Comparison of ENCODE assay signal across 16 cellular contexts in the genomic region with DNA sequence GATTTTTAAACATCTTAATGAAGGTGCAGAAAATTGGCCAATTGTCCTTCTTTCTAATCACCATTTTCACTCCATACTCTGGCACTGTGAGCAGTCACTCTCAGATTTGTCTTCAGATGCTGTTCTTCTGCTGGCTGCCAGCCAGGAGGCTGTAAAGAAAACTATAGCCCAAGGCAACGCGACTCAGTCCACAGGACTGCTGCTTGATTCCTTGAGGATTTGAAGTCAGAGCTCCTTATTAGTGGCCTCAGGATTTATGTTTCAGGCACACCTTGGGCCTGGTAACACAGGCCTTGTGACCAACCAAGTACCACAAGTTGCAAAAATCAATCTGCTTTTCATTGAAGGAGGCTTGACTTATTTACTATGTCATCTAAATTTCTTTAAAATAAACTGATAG.
A peak's percentile ranks its signal among the peaks of the same experiment; 100 is the strongest.
DNase-seq lines count a peak whose midpoint lies in the region; ATAC-seq and TF ChIP-seq lines count a peak whose summit lies in the region.
"Had no signal": no experiment of that assay in that cellular context is flagged by ENCODE, and none has a peak within 500 bp of the region (broad histone marks: within the 10 kb centered on the region; RNA-seq: fewer than 3 reads in every experiment).

No MANE protein-coding gene starts in this region.

- no peak overlapping the region for H3K4me3 Mint-ChIP-seq in activated CD4-positive, alpha-beta memory T cell treated with anti-CD3 and anti-CD28 coated beads for 36 hours
- H3K4me3 Mint-ChIP-seq: activated naive CD4-positive, alpha-beta T cell treated with anti-CD3 and anti-CD28 coated beads, Interleukin-2, amount 10 ng/mL, durations not matched to agents 7 days and 5 days; CD14-positive monocyte; immature natural killer cell; stimulated activated naive CD8-positive, alpha-beta T cell treated with anti-CD3 and anti-CD28 coated beads, Interleukin-15, Interleukin-2, amounts not matched to agents 100 ng/mL and 50 ng/mL, for 24 hours had no signal

- no peak overlapping the region for H3K9ac ChIP-seq in NT2/D1 (ENCODE audit: insufficient read length, low read depth)
- no peak overlapping the region for H3K9ac ChIP-seq in parathyroid adenoma

- DNase-seq in GM04504 (ENCODE audit: low read depth), result peak; percentile 10
- DNase-seq in NT2/D1 (ENCODE audit: low read depth, low spot score), result peak; percentile 9
- peak; percentile 32 for DNase-seq in dedifferentiated amniotic fluid mesenchymal stem cell (ENCODE audit: extremely low spot score)
- no peak for DNase-seq in Peyer's patch
- DNase-seq in activated CD4-positive, alpha-beta memory T cell treated with anti-CD3 and anti-CD28 coated beads for 36 hours, result no peak
- DNase-seq: activated naive CD4-positive, alpha-beta T cell treated with anti-CD3 and anti-CD28 coated beads, Interleukin-2, amount 10 ng/mL, durations not matched to agents 7 days and 5 days; immature natural killer cell; NCI-H1436 treated with DMSO at 0.1 percent for 48 hours; NCI-H526 treated with DMSO at 0.1 percent for 48 hours had no signal

- H3K27ac ChIP-seq in parathyroid adenoma (peak overlapping the region; percentile 47), Peyer's patch (no peak overlapping the region)
- H3K27ac ChIP-seq: SJCRH30 had no signal

- H3K4me2 ChIP-seq in parathyroid adenoma (ENCODE audit: low read length), result no peak overlapping the region

- H3K4me1 ChIP-seq in NT2/D1 (ENCODE audit: insufficient read depth, insufficient read length) (no peaks in the 10 kb centered on the region), parathyroid adenoma (no peaks in the 10 kb centered on the region), Peyer's patch (no peaks in the 10 kb centered on the region)
- H3K4me1 ChIP-seq: SJCRH30 had no signal

- intact Hi-C loops in activated CD4-positive, alpha-beta memory T cell treated with anti-CD3 and anti-CD28 coated beads for 36 hours (cut with micrococcal nuclease), result no loop called here

- no peak overlapping the region for H2AFZ ChIP-seq in parathyroid adenoma

- H3K9me3 ChIP-seq in NT2/D1 (ENCODE audit: insufficient read depth, low read length) (no peaks in the 10 kb centered on the region; the same call in 1 of the 2 replicates), parathyroid adenoma (ENCODE audit: control insufficient read depth, low read length) (no peaks in the 10 kb centered on the region), Peyer's patch (no peaks in the 10 kb centered on the region)
- H3K9me3 ChIP-seq: SJCRH30 had no signal

- H3K27ac Mint-ChIP-seq in activated CD4-positive, alpha-beta memory T cell treated with anti-CD3 and anti-CD28 coated beads for 36 hours, result no peak overlapping the region
- H3K27ac Mint-ChIP-seq: activated naive CD4-positive, alpha-beta T cell treated with anti-CD3 and anti-CD28 coated beads, Interleukin-2, amount 10 ng/mL, durations not matched to agents 7 days and 5 days; CD14-positive monocyte; immature natural killer cell; stimulated activated naive CD8-positive, alpha-beta T cell treated with anti-CD3 and anti-CD28 coated beads, Interleukin-15, Interleukin-2, amounts not matched to agents 100 ng/mL and 50 ng/mL, for 24 hours had no signal

- H3K27me3 ChIP-seq in NT2/D1 (ENCODE audit: insufficient read depth, insufficient read length) (no peaks in the 10 kb centered on the region), parathyroid adenoma (ENCODE audit: control insufficient read depth, insufficient read depth, low read length) (no peaks in the 10 kb centered on the region), Peyer's patch (no peaks in the 10 kb centered on the region)
- H3K27me3 ChIP-seq: SJCRH30 had no signal

- TF ChIP-seq CTCF in parathyroid adenoma (IDR thresholded peaks at IDR 0.05) (no peak), Peyer's patch (IDR thresholded peaks at IDR 0.05) (no peak)

- no peak for ATAC-seq in HG02623 (IDR thresholded peaks at IDR 0.05; ENCODE audit: unreplicated experiment)
- no peak for ATAC-seq in HG02973 (IDR thresholded peaks at IDR 0.05; ENCODE audit: unreplicated experiment)
- ATAC-seq: K562 had no signal

- H3K27me3 Mint-ChIP-seq in activated CD4-positive, alpha-beta memory T cell treated with anti-CD3 and anti-CD28 coated beads for 36 hours, result no peaks in the 10 kb centered on the region
- H3K27me3 Mint-ChIP-seq: activated naive CD4-positive, alpha-beta T cell treated with anti-CD3 and anti-CD28 coated beads, Interleukin-2, amount 10 ng/mL, durations not matched to agents 7 days and 5 days; stimulated activated naive CD8-positive, alpha-beta T cell treated with anti-CD3 and anti-CD28 coated beads, Interleukin-15, Interleukin-2, amounts not matched to agents 100 ng/mL and 50 ng/mL, for 24 hours had no signal

- H3K36me3 Mint-ChIP-seq in activated CD4-positive, alpha-beta memory T cell treated with anti-CD3 and anti-CD28 coated beads for 36 hours, result no peaks in the 10 kb centered on the region
- H3K36me3 Mint-ChIP-seq: activated naive CD4-positive, alpha-beta T cell treated with anti-CD3 and anti-CD28 coated beads, Interleukin-2, amount 10 ng/mL, durations not matched to agents 7 days and 5 days; CD14-positive monocyte; immature natural killer cell had no signal

- no peak for TF ChIP-seq POLR2A in Peyer's patch (IDR thresholded peaks at IDR 0.05)

- POLR2A ChIA-PET in activated CD4-positive, alpha-beta memory T cell treated with anti-CD3 and anti-CD28 coated beads for 36 hours (lab: Charles Lee), result no interaction called here

- H3K9me3 Mint-ChIP-seq in activated CD4-positive, alpha-beta memory T cell treated with anti-CD3 and anti-CD28 coated beads for 36 hours, result peaks cover 11% of the 10 kb centered on the region

- H3K4me3 ChIP-seq in NT2/D1 (ENCODE audit: insufficient read length, low read depth), result no peak overlapping the region
- H3K4me3 ChIP-seq in parathyroid adenoma (ENCODE audit: low read depth, low read length), result no peak overlapping the region
- H3K4me3 ChIP-seq in Peyer's patch, result no peak overlapping the region
- H3K4me3 ChIP-seq: K562, SJCRH30 had no signal

- no peaks in the 10 kb centered on the region for H3K36me3 ChIP-seq in NT2/D1 (ENCODE audit: insufficient read depth, insufficient read length, low read length)
- H3K36me3 ChIP-seq in parathyroid adenoma (ENCODE audit: control insufficient read depth, insufficient read depth, low read length), result no peaks in the 10 kb centered on the region
- H3K36me3 ChIP-seq in Peyer's patch, result no peaks in the 10 kb centered on the region
- H3K36me3 ChIP-seq: SJCRH30 had no signal

- no peaks in the 10 kb centered on the region for H3K79me2 ChIP-seq in parathyroid adenoma

- H3K4me1 Mint-ChIP-seq in activated CD4-positive, alpha-beta memory T cell treated with anti-CD3 and anti-CD28 coated beads for 36 hours (ENCODE audit: low read depth), result no peaks in the 10 kb centered on the region
- H3K4me1 Mint-ChIP-seq: activated naive CD4-positive, alpha-beta T cell treated with anti-CD3 and anti-CD28 coated beads, Interleukin-2, amount 10 ng/mL, durations not matched to agents 7 days and 5 days; CD14-positive monocyte; immature natural killer cell had no signal

- CTCF ChIA-PET in activated CD4-positive, alpha-beta memory T cell treated with anti-CD3 and anti-CD28 coated beads for 36 hours (lab: Charles Lee), result no interaction called here

Comparison
In these comparisons a context has a peak if more than half of its experiments do, and no peak if none do; other contexts are left out.
1. DNase-seq: peak in GM04504 (single experiment), NT2/D1 (single experiment) and dedifferentiated amniotic fluid mesenchymal stem cell (single experiment); none in Peyer's patch (0 of 3) and activated CD4-positive, alpha-beta memory T cell treated with anti-CD3 and anti-CD28 coated beads for 36 hours (single experiment).